Comparison of ENCODE assay signal across 1 cellular context in genomic region chr19:55228403-55229031, GRCh38.
TF ChIP-seq lines count a peak whose summit lies in the region.

A gene with protein sequence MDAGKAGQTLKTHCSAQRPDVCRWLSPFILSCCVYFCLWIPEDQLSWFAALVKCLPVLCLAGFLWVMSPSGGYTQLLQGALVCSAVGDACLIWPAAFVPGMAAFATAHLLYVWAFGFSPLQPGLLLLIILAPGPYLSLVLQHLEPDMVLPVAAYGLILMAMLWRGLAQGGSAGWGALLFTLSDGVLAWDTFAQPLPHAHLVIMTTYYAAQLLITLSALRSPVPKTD (minus strand): TSS chr19:55228763. CDS start chr19:55228741, 22 bp downstream.

TF ChIP-seq in HepG2, 621 proteins besides CTCF, POLR2A, EP300 and RAD21 (continued from another document and continues in another):
- TF ChIP-seq SRSF4 (IDR thresholded peaks at IDR 0.05; ENCODE audit: low read depth, low read length, poor library complexity, severe bottlenecking) (no peak), DMTF1 (CRISPR knock-in tag; IDR thresholded peaks at IDR 0.05) (no peak), ZNF746 (CRISPR knock-in tag; IDR thresholded peaks at IDR 0.05) (no peak), FOXM1 (CRISPR knock-in tag; IDR thresholded peaks at IDR 0.05) (no peak), HOXD1 (CRISPR knock-in tag; IDR thresholded peaks at IDR 0.05) (no peak), DNMT1 (CRISPR knock-in tag; IDR thresholded peaks at IDR 0.05) (no peak), KDM5A (IDR thresholded peaks at IDR 0.05; ENCODE audit: borderline replicate concordance, low read length) (no peak), ZFP90 (CRISPR knock-in tag; IDR thresholded peaks at IDR 0.05; ENCODE audit: borderline replicate concordance) (no peak), DBP (CRISPR knock-in tag; IDR thresholded peaks at IDR 0.05; ENCODE audit: not compliant biosample characterization) (no peak), HMG20B (CRISPR knock-in tag; conservative IDR thresholded peaks at IDR 0.05) (no peak), HDAC2 (CRISPR knock-in tag; IDR thresholded peaks at IDR 0.05) (peak; percentile 68), EHMT2 (IDR thresholded peaks at IDR 0.05; ENCODE audit: borderline replicate concordance, low read depth, low read length) (no peak), ZNF280B (CRISPR knock-in tag; IDR thresholded peaks at IDR 0.05; ENCODE audit: borderline replicate concordance) (no peak), ELF4 (CRISPR knock-in tag; IDR thresholded peaks at IDR 0.05; ENCODE audit: borderline replicate concordance) (no peak), TGIF2 (CRISPR knock-in tag; IDR thresholded peaks at IDR 0.05) (no peak), ZNF143 (CRISPR knock-in tag; IDR thresholded peaks at IDR 0.05) (no peak), ZFP1 (CRISPR knock-in tag; IDR thresholded peaks at IDR 0.05) (no peak), NBN (conservative IDR thresholded peaks at IDR 0.05) (no peak), NFRKB (IDR thresholded peaks at IDR 0.05) (no peak), ZNF607 (CRISPR knock-in tag; IDR thresholded peaks at IDR 0.05; ENCODE audit: borderline replicate concordance) (no peak; the same call in 1 of the 2 replicates), MBD4 (IDR thresholded peaks at IDR 0.05; ENCODE audit: borderline replicate concordance, low read length) (no peak), WIZ (CRISPR knock-in tag; IDR thresholded peaks at IDR 0.05) (no peak), RBM39 (IDR thresholded peaks at IDR 0.05; ENCODE audit: low read depth, low read length, poor library complexity, severe bottlenecking) (no peak), ZNF562 (CRISPR knock-in tag; IDR thresholded peaks at IDR 0.05; ENCODE audit: borderline replicate concordance) (no peak), SSRP1 (CRISPR knock-in tag; IDR thresholded peaks at IDR 0.05) (no peak), SMARCE1 (IDR thresholded peaks at IDR 0.05; ENCODE audit: borderline replicate concordance) (no peak), JARID2 (CRISPR knock-in tag; IDR thresholded peaks at IDR 0.05; ENCODE audit: insufficient replicate concordance) (no peak), MXI1 (IDR thresholded peaks at IDR 0.05; ENCODE audit: borderline replicate concordance, low read depth, low read length) (peak; percentile 74; the same call in 2 of the 3 replicates), NR3C1 (CRISPR knock-in tag; IDR thresholded peaks at IDR 0.05) (no peak), ZFP82 (CRISPR knock-in tag; IDR thresholded peaks at IDR 0.05; ENCODE audit: borderline replicate concordance) (no peak), ZZZ3 (CRISPR knock-in tag; IDR thresholded peaks at IDR 0.05; ENCODE audit: borderline replicate concordance) (no peak), ZNF567 (CRISPR knock-in tag; IDR thresholded peaks at IDR 0.05; ENCODE audit: borderline replicate concordance) (no peak), ZNF768 (CRISPR knock-in tag; IDR thresholded peaks at IDR 0.05) (no peak), ZNF234 (CRISPR knock-in tag; conservative IDR thresholded peaks at IDR 0.05) (no peak), TBX2 (CRISPR knock-in tag; IDR thresholded peaks at IDR 0.05; ENCODE audit: borderline replicate concordance) (peak; percentile 78), RARG (CRISPR knock-in tag; IDR thresholded peaks at IDR 0.05; ENCODE audit: low read depth) (no peak), PREB (CRISPR knock-in tag; IDR thresholded peaks at IDR 0.05) (no peak), ZMYM3 (CRISPR knock-in tag; IDR thresholded peaks at IDR 0.05) (peak; percentile 52; the same call in 1 of the 2 replicates), REL (CRISPR knock-in tag; conservative IDR thresholded peaks at IDR 0.05) (no peak), XBP1 (CRISPR knock-in tag; IDR thresholded peaks at IDR 0.05) (no peak), ZNF841 (CRISPR knock-in tag; IDR thresholded peaks at IDR 0.05; ENCODE audit: borderline replicate concordance) (no peak), CENPX (CRISPR knock-in tag; IDR thresholded peaks at IDR 0.05) (no peak), LBX2 (CRISPR knock-in tag; IDR thresholded peaks at IDR 0.05; ENCODE audit: borderline replicate concordance) (no peak), ZNF687 (CRISPR knock-in tag; IDR thresholded peaks at IDR 0.05) (peak; percentile 77), ZNF552 (CRISPR knock-in tag; IDR thresholded peaks at IDR 0.05; ENCODE audit: borderline replicate concordance) (no peak), ZNF354B (CRISPR knock-in tag; IDR thresholded peaks at IDR 0.05) (no peak), GABPA (IDR thresholded peaks at IDR 0.05; ENCODE audit: low read depth, low read length) (no peak), GABPA (CRISPR knock-in tag; IDR thresholded peaks at IDR 0.05; ENCODE audit: low read depth) (no peak), YY1 (IDR thresholded peaks at IDR 0.05; ENCODE audit: insufficient read depth, insufficient replicate concordance, low read depth, low read length) (peak; percentile 78), HDAC1 (CRISPR knock-in tag; IDR thresholded peaks at IDR 0.05) (peak; percentile 75), ATAD3A (CRISPR knock-in tag; IDR thresholded peaks at IDR 0.05) (no peak)
- TF ChIP-seq, protein P1, sequence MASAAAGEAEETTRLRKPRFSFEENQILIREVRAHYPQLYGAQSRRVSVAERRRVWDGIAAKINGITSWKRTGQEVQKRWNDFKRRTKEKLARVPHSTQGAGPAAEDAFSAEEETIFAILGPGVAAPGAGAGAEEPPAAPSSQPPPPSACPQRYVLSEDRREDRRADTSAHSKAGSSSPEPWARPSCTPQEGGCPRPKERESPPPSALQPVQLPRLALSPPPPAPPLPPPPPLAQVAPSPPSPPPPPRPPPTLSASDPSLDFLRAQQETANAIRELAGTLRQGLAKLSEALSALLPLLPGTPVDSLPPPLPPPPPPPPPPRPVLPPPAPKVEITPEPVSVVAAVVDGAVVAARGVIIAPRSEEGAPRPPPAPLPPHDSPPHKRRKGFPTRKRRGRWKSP (CRISPR knock-in tag; IDR thresholded peaks at IDR 0.05), result no peak
- TF ChIP-seq, protein P2, sequence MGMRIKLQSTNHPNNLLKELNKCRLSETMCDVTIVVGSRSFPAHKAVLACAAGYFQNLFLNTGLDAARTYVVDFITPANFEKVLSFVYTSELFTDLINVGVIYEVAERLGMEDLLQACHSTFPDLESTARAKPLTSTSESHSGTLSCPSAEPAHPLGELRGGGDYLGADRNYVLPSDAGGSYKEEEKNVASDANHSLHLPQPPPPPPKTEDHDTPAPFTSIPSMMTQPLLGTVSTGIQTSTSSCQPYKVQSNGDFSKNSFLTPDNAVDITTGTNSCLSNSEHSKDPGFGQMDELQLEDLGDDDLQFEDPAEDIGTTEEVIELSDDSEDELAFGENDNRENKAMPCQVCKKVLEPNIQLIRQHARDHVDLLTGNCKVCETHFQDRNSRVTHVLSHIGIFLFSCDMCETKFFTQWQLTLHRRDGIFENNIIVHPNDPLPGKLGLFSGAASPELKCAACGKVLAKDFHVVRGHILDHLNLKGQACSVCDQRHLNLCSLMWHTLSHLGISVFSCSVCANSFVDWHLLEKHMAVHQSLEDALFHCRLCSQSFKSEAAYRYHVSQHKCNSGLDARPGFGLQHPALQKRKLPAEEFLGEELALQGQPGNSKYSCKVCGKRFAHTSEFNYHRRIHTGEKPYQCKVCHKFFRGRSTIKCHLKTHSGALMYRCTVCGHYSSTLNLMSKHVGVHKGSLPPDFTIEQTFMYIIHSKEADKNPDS (CRISPR knock-in tag; IDR thresholded peaks at IDR 0.05), result no peak
- TF ChIP-seq, protein P3, sequence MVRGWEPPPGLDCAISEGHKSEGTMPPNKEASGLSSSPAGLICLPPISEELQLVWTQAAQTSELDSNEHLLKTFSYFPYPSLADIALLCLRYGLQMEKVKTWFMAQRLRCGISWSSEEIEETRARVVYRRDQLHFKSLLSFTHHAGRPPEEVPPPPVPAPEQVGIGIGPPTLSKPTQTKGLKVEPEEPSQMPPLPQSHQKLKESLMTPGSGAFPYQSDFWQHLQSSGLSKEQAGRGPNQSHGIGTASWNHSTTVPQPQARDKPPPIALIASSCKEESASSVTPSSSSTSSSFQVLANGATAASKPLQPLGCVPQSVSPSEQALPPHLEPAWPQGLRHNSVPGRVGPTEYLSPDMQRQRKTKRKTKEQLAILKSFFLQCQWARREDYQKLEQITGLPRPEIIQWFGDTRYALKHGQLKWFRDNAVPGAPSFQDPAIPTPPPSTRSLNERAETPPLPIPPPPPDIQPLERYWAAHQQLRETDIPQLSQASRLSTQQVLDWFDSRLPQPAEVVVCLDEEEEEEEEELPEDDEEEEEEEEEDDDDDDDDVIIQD (CRISPR knock-in tag; IDR thresholded peaks at IDR 0.05; ENCODE audit: low read depth), result no peak
- TF ChIP-seq, protein P4, sequence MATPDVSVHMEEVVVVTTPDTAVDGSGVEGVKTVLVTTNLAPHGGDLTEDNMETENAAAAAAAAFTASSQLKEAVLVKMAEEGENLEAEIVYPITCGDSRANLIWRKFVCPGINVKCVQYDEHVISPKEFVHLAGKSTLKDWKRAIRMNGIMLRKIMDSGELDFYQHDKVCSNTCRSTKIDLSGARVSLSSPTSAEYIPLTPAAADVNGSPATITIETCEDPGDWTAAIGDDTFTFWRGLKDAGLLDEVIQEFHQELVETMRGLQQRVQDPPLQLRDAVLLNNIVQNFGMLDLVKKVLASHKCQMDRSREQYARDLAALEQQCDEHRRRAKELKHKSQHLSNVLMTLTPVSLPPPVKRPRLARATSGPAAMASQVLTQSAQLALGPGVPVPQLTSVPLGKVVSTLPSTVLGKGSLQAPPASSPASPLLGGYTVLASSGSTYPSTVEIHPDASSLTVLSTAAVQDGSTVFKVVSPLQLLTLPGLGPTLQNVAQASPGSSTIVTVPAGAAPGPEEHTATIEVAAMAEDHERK (CRISPR knock-in tag; IDR thresholded peaks at IDR 0.05; ENCODE audit: low read depth), result no peak
